1 cellular context compared by ENCODE assay signal in genomic region chr19:48487544-48487943, GRCh38.
TF ChIP-seq lines count a peak whose summit lies in the region.

No MANE protein-coding gene starts in this region.

TF ChIP-seq in HCT116, 20 proteins besides CTCF, POLR2A, EP300 and RAD21:
- no peak for TF ChIP-seq EZH2 (IDR thresholded peaks at IDR 0.05)
- TF ChIP-seq SRF (IDR thresholded peaks at IDR 0.05; ENCODE audit: low read depth): no peak
- TF ChIP-seq EGR1 (IDR thresholded peaks at IDR 0.05; ENCODE audit: low read depth): no peak
- no peak for TF ChIP-seq SIN3A (IDR thresholded peaks at IDR 0.05; ENCODE audit: low read depth)
- TF ChIP-seq SP1 (IDR thresholded peaks at IDR 0.05; ENCODE audit: low read depth): no peak
- no peak for TF ChIP-seq YY1 (IDR thresholded peaks at IDR 0.05; ENCODE audit: extremely low read depth, insufficient replicate concordance, low read depth, low read length)
